1 cellular context compared by ENCODE assay signal in the genomic region with DNA sequence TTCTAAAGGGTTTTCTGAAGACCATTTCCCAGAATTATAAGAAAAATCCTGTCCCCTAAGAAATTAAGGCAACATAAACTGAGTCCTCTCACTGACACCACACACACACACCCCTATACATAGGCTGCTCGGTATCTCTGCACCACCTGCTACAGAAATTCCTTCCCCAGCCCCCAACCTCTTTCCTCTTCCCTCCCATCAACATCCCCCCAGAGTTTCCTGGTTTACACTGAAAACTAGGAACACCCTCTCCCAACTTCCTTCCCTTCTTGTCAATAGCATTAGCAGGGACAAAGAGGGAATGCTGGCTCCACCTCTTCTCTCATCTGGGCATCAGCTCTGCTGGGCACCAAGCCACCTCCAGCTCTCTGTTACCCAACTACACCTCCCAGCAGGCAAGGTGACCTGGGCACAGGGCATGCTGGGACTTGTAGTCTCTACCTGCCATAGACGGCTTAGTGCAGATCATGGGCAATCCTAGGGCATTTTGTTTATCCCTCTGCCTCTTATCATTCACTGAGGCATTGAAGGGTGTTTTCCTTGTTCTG.
TF ChIP-seq lines count a peak whose summit lies in the region.

No MANE protein-coding gene starts in this region.

TF ChIP-seq in HEK293, 187 proteins besides CTCF, POLR2A, EP300 and RAD21 (continued from another document and continues in another):
- TF ChIP-seq, protein P1, sequence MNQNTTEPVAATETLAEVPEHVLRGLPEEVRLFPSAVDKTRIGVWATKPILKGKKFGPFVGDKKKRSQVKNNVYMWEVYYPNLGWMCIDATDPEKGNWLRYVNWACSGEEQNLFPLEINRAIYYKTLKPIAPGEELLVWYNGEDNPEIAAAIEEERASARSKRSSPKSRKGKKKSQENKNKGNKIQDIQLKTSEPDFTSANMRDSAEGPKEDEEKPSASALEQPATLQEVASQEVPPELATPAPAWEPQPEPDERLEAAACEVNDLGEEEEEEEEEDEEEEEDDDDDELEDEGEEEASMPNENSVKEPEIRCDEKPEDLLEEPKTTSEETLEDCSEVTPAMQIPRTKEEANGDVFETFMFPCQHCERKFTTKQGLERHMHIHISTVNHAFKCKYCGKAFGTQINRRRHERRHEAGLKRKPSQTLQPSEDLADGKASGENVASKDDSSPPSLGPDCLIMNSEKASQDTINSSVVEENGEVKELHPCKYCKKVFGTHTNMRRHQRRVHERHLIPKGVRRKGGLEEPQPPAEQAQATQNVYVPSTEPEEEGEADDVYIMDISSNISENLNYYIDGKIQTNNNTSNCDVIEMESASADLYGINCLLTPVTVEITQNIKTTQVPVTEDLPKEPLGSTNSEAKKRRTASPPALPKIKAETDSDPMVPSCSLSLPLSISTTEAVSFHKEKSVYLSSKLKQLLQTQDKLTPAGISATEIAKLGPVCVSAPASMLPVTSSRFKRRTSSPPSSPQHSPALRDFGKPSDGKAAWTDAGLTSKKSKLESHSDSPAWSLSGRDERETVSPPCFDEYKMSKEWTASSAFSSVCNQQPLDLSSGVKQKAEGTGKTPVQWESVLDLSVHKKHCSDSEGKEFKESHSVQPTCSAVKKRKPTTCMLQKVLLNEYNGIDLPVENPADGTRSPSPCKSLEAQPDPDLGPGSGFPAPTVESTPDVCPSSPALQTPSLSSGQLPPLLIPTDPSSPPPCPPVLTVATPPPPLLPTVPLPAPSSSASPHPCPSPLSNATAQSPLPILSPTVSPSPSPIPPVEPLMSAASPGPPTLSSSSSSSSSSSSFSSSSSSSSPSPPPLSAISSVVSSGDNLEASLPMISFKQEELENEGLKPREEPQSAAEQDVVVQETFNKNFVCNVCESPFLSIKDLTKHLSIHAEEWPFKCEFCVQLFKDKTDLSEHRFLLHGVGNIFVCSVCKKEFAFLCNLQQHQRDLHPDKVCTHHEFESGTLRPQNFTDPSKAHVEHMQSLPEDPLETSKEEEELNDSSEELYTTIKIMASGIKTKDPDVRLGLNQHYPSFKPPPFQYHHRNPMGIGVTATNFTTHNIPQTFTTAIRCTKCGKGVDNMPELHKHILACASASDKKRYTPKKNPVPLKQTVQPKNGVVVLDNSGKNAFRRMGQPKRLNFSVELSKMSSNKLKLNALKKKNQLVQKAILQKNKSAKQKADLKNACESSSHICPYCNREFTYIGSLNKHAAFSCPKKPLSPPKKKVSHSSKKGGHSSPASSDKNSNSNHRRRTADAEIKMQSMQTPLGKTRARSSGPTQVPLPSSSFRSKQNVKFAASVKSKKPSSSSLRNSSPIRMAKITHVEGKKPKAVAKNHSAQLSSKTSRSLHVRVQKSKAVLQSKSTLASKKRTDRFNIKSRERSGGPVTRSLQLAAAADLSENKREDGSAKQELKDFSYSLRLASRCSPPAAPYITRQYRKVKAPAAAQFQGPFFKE (tag by site-specific recombination; IDR thresholded peaks at IDR 0.05; ENCODE audit: borderline replicate concordance) = no peak
- TF ChIP-seq ZBTB7A (tag by site-specific recombination; IDR thresholded peaks at IDR 0.05; ENCODE audit: low read depth) (no peak), SCRT2 (tag by site-specific recombination; IDR thresholded peaks at IDR 0.05) (no peak), ZNF335 (tag by site-specific recombination; conservative IDR thresholded peaks at IDR 0.05) (peak; percentile 73), ZNF146 (tag by site-specific recombination; IDR thresholded peaks at IDR 0.05) (no peak), ZNF391 (tag by site-specific recombination; IDR thresholded peaks at IDR 0.05; ENCODE audit: borderline replicate concordance, low read depth) (no peak), ZNF785 (tag by site-specific recombination; IDR thresholded peaks at IDR 0.05) (no peak), ZSCAN30 (tag by site-specific recombination; IDR thresholded peaks at IDR 0.05) (no peak), ZFP3 (tag by site-specific recombination; IDR thresholded peaks at IDR 0.05; ENCODE audit: low read depth) (no peak), SP7 (tag by site-specific recombination; IDR thresholded peaks at IDR 0.05) (no peak), SP3 (tag by site-specific recombination; IDR thresholded peaks at IDR 0.05) (peak; percentile 54), GLI4 (tag by site-specific recombination; IDR thresholded peaks at IDR 0.05) (no peak), ZSCAN16 (tag by site-specific recombination; IDR thresholded peaks at IDR 0.05) (no peak), REPIN1 (tag by site-specific recombination; IDR thresholded peaks at IDR 0.05; ENCODE audit: low read depth) (no peak), GLIS2 (tag by site-specific recombination; IDR thresholded peaks at IDR 0.05) (peak; percentile 22; the same call in 1 of the 2 replicates), ZNF610 (tag by site-specific recombination; IDR thresholded peaks at IDR 0.05; ENCODE audit: borderline replicate concordance) (no peak), ZNF600 (tag by site-specific recombination; IDR thresholded peaks at IDR 0.05) (peak; percentile 63; the same call in 1 of the 2 replicates), ZNF350 (tag by site-specific recombination; IDR thresholded peaks at IDR 0.05) (no peak), ZNF701 (tag by site-specific recombination; IDR thresholded peaks at IDR 0.05) (no peak), ZNF16 (tag by site-specific recombination; IDR thresholded peaks at IDR 0.05; ENCODE audit: low read depth) (no peak), ZEB2 (tag by site-specific recombination; IDR thresholded peaks at IDR 0.05) (no peak), ZNF596 (tag by site-specific recombination; IDR thresholded peaks at IDR 0.05) (no peak)
- TF ChIP-seq, protein P2, sequence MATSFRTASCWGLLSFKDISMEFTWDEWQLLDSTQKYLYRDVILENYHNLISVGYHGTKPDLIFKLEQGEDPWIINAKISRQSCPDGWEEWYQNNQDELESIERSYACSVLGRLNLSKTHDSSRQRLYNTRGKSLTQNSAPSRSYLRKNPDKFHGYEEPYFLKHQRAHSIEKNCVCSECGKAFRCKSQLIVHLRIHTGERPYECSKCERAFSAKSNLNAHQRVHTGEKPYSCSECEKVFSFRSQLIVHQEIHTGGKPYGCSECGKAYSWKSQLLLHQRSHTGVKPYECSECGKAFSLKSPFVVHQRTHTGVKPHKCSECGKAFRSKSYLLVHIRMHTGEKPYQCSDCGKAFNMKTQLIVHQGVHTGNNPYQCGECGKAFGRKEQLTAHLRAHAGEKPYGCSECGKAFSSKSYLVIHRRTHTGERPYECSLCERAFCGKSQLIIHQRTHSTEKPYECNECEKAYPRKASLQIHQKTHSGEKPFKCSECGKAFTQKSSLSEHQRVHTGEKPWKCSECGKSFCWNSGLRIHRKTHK (tag by site-specific recombination; IDR thresholded peaks at IDR 0.05) = no peak
- TF ChIP-seq, protein P3, sequence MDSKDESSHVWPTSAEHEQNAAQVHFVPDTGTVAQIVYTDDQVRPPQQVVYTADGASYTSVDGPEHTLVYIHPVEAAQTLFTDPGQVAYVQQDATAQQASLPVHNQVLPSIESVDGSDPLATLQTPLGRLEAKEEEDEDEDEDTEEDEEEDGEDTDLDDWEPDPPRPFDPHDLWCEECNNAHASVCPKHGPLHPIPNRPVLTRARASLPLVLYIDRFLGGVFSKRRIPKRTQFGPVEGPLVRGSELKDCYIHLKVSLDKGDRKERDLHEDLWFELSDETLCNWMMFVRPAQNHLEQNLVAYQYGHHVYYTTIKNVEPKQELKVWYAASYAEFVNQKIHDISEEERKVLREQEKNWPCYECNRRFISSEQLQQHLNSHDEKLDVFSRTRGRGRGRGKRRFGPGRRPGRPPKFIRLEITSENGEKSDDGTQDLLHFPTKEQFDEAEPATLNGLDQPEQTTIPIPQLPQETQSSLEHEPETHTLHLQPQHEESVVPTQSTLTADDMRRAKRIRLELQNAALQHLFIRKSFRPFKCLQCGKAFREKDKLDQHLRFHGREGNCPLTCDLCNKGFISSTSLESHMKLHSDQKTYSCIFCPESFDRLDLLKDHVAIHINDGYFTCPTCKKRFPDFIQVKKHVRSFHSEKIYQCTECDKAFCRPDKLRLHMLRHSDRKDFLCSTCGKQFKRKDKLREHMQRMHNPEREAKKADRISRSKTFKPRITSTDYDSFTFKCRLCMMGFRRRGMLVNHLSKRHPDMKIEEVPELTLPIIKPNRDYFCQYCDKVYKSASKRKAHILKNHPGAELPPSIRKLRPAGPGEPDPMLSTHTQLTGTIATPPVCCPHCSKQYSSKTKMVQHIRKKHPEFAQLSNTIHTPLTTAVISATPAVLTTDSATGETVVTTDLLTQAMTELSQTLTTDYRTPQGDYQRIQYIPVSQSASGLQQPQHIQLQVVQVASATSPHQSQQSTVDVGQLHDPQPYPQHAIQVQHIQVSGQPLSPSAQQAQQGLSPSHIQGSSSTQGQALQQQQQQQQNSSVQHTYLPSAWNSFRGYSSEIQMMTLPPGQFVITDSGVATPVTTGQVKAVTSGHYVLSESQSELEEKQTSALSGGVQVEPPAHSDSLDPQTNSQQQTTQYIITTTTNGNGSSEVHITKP (tag by site-specific recombination; IDR thresholded peaks at IDR 0.05) = peak; percentile 82
- TF ChIP-seq, protein P4, sequence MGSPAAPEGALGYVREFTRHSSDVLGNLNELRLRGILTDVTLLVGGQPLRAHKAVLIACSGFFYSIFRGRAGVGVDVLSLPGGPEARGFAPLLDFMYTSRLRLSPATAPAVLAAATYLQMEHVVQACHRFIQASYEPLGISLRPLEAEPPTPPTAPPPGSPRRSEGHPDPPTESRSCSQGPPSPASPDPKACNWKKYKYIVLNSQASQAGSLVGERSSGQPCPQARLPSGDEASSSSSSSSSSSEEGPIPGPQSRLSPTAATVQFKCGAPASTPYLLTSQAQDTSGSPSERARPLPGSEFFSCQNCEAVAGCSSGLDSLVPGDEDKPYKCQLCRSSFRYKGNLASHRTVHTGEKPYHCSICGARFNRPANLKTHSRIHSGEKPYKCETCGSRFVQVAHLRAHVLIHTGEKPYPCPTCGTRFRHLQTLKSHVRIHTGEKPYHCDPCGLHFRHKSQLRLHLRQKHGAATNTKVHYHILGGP (tag by site-specific recombination; IDR thresholded peaks at IDR 0.05) = no peak
- TF ChIP-seq, protein P5, sequence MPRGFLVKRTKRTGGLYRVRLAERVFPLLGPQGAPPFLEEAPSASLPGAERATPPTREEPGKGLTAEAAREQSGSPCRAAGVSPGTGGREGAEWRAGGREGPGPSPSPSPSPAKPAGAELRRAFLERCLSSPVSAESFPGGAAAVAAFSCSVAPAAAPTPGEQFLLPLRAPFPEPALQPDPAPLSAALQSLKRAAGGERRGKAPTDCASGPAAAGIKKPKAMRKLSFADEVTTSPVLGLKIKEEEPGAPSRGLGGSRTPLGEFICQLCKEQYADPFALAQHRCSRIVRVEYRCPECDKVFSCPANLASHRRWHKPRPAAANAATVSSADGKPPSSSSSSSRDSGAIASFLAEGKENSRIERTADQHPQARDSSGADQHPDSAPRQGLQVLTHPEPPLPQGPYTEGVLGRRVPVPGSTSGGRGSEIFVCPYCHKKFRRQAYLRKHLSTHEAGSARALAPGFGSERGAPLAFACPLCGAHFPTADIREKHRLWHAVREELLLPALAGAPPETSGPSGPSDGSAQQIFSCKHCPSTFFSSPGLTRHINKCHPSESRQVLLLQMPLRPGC (tag by site-specific recombination; IDR thresholded peaks at IDR 0.05) = no peak
- TF ChIP-seq, protein P6, sequence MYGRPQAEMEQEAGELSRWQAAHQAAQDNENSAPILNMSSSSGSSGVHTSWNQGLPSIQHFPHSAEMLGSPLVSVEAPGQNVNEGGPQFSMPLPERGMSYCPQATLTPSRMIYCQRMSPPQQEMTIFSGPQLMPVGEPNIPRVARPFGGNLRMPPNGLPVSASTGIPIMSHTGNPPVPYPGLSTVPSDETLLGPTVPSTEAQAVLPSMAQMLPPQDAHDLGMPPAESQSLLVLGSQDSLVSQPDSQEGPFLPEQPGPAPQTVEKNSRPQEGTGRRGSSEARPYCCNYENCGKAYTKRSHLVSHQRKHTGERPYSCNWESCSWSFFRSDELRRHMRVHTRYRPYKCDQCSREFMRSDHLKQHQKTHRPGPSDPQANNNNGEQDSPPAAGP (tag by site-specific recombination; IDR thresholded peaks at IDR 0.05) = no peak; the same call in 1 of the 2 replicates
- TF ChIP-seq, protein P7, sequence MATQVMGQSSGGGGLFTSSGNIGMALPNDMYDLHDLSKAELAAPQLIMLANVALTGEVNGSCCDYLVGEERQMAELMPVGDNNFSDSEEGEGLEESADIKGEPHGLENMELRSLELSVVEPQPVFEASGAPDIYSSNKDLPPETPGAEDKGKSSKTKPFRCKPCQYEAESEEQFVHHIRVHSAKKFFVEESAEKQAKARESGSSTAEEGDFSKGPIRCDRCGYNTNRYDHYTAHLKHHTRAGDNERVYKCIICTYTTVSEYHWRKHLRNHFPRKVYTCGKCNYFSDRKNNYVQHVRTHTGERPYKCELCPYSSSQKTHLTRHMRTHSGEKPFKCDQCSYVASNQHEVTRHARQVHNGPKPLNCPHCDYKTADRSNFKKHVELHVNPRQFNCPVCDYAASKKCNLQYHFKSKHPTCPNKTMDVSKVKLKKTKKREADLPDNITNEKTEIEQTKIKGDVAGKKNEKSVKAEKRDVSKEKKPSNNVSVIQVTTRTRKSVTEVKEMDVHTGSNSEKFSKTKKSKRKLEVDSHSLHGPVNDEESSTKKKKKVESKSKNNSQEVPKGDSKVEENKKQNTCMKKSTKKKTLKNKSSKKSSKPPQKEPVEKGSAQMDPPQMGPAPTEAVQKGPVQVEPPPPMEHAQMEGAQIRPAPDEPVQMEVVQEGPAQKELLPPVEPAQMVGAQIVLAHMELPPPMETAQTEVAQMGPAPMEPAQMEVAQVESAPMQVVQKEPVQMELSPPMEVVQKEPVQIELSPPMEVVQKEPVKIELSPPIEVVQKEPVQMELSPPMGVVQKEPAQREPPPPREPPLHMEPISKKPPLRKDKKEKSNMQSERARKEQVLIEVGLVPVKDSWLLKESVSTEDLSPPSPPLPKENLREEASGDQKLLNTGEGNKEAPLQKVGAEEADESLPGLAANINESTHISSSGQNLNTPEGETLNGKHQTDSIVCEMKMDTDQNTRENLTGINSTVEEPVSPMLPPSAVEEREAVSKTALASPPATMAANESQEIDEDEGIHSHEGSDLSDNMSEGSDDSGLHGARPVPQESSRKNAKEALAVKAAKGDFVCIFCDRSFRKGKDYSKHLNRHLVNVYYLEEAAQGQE (tag by site-specific recombination; IDR thresholded peaks at IDR 0.05) = no peak
- TF ChIP-seq, protein P8, sequence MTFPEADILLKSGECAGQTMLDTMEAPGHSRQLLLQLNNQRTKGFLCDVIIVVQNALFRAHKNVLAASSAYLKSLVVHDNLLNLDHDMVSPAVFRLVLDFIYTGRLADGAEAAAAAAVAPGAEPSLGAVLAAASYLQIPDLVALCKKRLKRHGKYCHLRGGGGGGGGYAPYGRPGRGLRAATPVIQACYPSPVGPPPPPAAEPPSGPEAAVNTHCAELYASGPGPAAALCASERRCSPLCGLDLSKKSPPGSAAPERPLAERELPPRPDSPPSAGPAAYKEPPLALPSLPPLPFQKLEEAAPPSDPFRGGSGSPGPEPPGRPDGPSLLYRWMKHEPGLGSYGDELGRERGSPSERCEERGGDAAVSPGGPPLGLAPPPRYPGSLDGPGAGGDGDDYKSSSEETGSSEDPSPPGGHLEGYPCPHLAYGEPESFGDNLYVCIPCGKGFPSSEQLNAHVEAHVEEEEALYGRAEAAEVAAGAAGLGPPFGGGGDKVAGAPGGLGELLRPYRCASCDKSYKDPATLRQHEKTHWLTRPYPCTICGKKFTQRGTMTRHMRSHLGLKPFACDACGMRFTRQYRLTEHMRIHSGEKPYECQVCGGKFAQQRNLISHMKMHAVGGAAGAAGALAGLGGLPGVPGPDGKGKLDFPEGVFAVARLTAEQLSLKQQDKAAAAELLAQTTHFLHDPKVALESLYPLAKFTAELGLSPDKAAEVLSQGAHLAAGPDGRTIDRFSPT (tag by site-specific recombination; IDR thresholded peaks at IDR 0.05) = no peak
- TF ChIP-seq, protein P9, sequence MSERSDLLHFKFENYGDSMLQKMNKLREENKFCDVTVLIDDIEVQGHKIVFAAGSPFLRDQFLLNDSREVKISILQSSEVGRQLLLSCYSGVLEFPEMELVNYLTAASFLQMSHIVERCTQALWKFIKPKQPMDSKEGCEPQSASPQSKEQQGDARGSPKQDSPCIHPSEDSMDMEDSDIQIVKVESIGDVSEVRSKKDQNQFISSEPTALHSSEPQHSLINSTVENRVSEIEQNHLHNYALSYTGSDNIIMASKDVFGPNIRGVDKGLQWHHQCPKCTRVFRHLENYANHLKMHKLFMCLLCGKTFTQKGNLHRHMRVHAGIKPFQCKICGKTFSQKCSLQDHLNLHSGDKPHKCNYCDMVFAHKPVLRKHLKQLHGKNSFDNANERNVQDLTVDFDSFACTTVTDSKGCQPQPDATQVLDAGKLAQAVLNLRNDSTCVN (tag by site-specific recombination; optimal IDR thresholded peaks at IDR 0.05) = no peak
